Comparison of ENCODE assay signal across 23 cellular contexts in genomic region chr3:191366675-191367074, GRCh38. TPM values are rescaled to one million over a fixed set of nuclear protein-coding genes. Genes with fewer than 3 reads are reported as not detected.
A peak's percentile ranks its signal among the peaks of the same experiment; 100 is the strongest.
DNase-seq lines count a peak whose midpoint lies in the region; FAIRE-seq and TF ChIP-seq lines count a peak whose summit lies in the region.
"Had no signal": no experiment of that assay in that cellular context is flagged by ENCODE, and none has a peak within 500 bp of the region (broad histone marks: within the 10 kb centered on the region; RNA-seq: fewer than 3 reads in every experiment).

No MANE protein-coding gene starts in this region.

- TF ChIP-seq POLR2A in endothelial cell of umbilical vein (IDR thresholded peaks at IDR 0.05; ENCODE audit: low read depth, low read length), result peak; percentile 61

- DNase-seq in GM23248, result peak; percentile 52
- DNase-seq in endothelial cell of umbilical vein (ENCODE audit: low read depth, low spot score), result peak; percentile 78
- no peak for DNase-seq in smooth muscle cell (lab: John Stamatoyannopoulos, UW; ENCODE audit: unreplicated experiment)
- no peak for DNase-seq in dedifferentiated amniotic fluid mesenchymal stem cell (ENCODE audit: extremely low spot score)
- DNase-seq in stimulated activated naive CD4-positive, alpha-beta T cell (lab: John Stamatoyannopoulos, UW), result no peak
- DNase-seq in neural progenitor cell (ENCODE audit: low spot score), result no peak
- DNase-seq: activated CD4-positive, alpha-beta T cell treated with anti-CD3 and anti-CD28 coated beads, Interleukin-2, amount 50 U/mL, for 48 hours; activated T-cell treated with anti-CD3 and anti-CD28 coated beads, Interleukin-2, amount 50 U/mL, for 4 hours; DMS 273 treated with DMSO at 0.1 percent for 48 hours; effector CD8-positive, alpha-beta T cell; foreskin keratinocyte; NCI-H1436 treated with DMSO at 0.1 percent for 48 hours; NCI-H2171 treated with DMSO at 0.1 percent for 48 hours; NCI-H774; ovary; Peyer's patch; stimulated activated CD4-positive, alpha-beta T cell treated with anti-CD3 and anti-CD28 coated beads, Interleukin-4, amount 100 ng/mL, for 24 hours; stimulated activated CD8-positive, alpha-beta memory T cell treated with anti-CD3 and anti-CD28 coated beads, Interleukin-4, amount 100 ng/mL, for 48 hours had no signal

- no peak overlapping the region for H3K4me3 Mint-ChIP-seq in neural progenitor cell
- H3K4me3 Mint-ChIP-seq: activated T-cell treated with anti-CD3 and anti-CD28 coated beads, Interleukin-2, amount 50 U/mL, for 4 hours had no signal

- H3K27me3 Mint-ChIP-seq in neural progenitor cell (ENCODE audit: insufficient read depth, low read depth), result no peaks in the 10 kb centered on the region

- H3K36me3 ChIP-seq in GM23248 (ENCODE audit: low read depth), result peaks cover 43% of the 10 kb centered on the region
- H3K36me3 ChIP-seq in endothelial cell of umbilical vein (ENCODE audit: control insufficient read depth in 2 of 2, extremely low read depth in 1 of 2, insufficient read depth in 2 of 2, low read length in 2 of 2), result peaks cover 9 to 35% of the 10 kb centered on the region in 2 experiments
- H3K36me3 ChIP-seq in smooth muscle cell (ENCODE audit: low read depth), result peaks cover 21% of the 10 kb centered on the region
- no peaks in the 10 kb centered on the region for H3K36me3 ChIP-seq in neural progenitor cell
- H3K36me3 ChIP-seq: ovary had no signal

- H2AFZ ChIP-seq in GM23248 (no peak overlapping the region), endothelial cell of umbilical vein (ENCODE audit: low read depth, low read length) (no peak overlapping the region), smooth muscle cell (ENCODE audit: low read depth) (no peak overlapping the region), neural progenitor cell (replicated peaks) (no peak overlapping the region)

- no peaks in the 10 kb centered on the region for H3K9me3 ChIP-seq in GM23248 (ENCODE audit: low read depth)
- H3K9me3 ChIP-seq in endothelial cell of umbilical vein (replicated peaks; ENCODE audit: control insufficient read depth, insufficient read depth, low read length), result no peaks in the 10 kb centered on the region
- no peaks in the 10 kb centered on the region for H3K9me3 ChIP-seq in smooth muscle cell (replicated peaks; ENCODE audit: low read depth)
- no peaks in the 10 kb centered on the region for H3K9me3 ChIP-seq in neural progenitor cell (ENCODE audit: low read depth)
- H3K9me3 ChIP-seq: HAP-1, ovary, Peyer's patch had no signal

- no peaks in the 10 kb centered on the region for H3K27me3 ChIP-seq in GM23248 (replicated peaks; ENCODE audit: insufficient read depth)
- H3K27me3 ChIP-seq in endothelial cell of umbilical vein (ENCODE audit: control insufficient read depth in 2 of 2, insufficient read depth in 2 of 2, low read length in 2 of 2), result no peaks in the 10 kb centered on the region
- no peaks in the 10 kb centered on the region for H3K27me3 ChIP-seq in smooth muscle cell (ENCODE audit: low read depth)
- no peaks in the 10 kb centered on the region for H3K27me3 ChIP-seq in neural progenitor cell
- H3K27me3 ChIP-seq: cardiac muscle cell, foreskin keratinocyte, ovary, Peyer's patch had no signal

- H3K27ac Mint-ChIP-seq in neural progenitor cell, result no peak overlapping the region
- H3K27ac Mint-ChIP-seq: activated naive CD4-positive, alpha-beta T cell treated with anti-CD3 and anti-CD28 coated beads, Interleukin-2, amount 50 U/mL, for 72 hours had no signal

- dilution Hi-C loops in endothelial cell of umbilical vein (cut with MboI; ENCODE audit: extremely low pct_ligation_motif_present, low sequenced_read_pairs), result no loop called here

- no peak overlapping the region for H3K9ac ChIP-seq in GM23248
- H3K9ac ChIP-seq in endothelial cell of umbilical vein (replicated peaks; ENCODE audit: extremely low read depth, insufficient read depth, low read length), result no peak overlapping the region
- no peak overlapping the region for H3K9ac ChIP-seq in smooth muscle cell (ENCODE audit: low read depth)
- H3K9ac ChIP-seq in neural progenitor cell, result no peak overlapping the region

- H3K4me1 Mint-ChIP-seq in neural progenitor cell, result no peaks in the 10 kb centered on the region

- no peaks in the 10 kb centered on the region for H3K9me3 Mint-ChIP-seq in neural progenitor cell
- H3K9me3 Mint-ChIP-seq: activated naive CD4-positive, alpha-beta T cell treated with anti-CD3 and anti-CD28 coated beads, Interleukin-2, amount 50 U/mL, for 72 hours; activated T-cell treated with anti-CD3 and anti-CD28 coated beads, Interleukin-2, amount 50 U/mL, for 4 hours had no signal

- H3K4me3 ChIP-seq in GM23248 (no peak overlapping the region), endothelial cell of umbilical vein (replicated peaks in 1 of 3; ENCODE audit: insufficient read depth in 1 of 3, low read depth in 1 of 3, low read length in 3 of 3) (peak overlapping the region in 1 of 3 experiments; percentile 50), smooth muscle cell (no peak overlapping the region), neural progenitor cell (no peak overlapping the region)
- H3K4me3 ChIP-seq: cardiac muscle cell, HAP-1, ovary, Peyer's patch had no signal

- POLR2A ChIA-PET in endothelial cell of umbilical vein (lab: Charles Lee), result no interaction called here

- H3K9me2 ChIP-seq in GM23248 (ENCODE audit: insufficient read depth), result no peaks in the 10 kb centered on the region

- peak; percentile 91 for FAIRE-seq in endothelial cell of umbilical vein (lab: Jason Lieb, UNC)

- peaks cover 29% of the 10 kb centered on the region for H3K36me3 Mint-ChIP-seq in neural progenitor cell
- H3K36me3 Mint-ChIP-seq: activated naive CD4-positive, alpha-beta T cell treated with anti-CD3 and anti-CD28 coated beads, Interleukin-2, amount 50 U/mL, for 72 hours had no signal

- intact Hi-C loops in endothelial cell of umbilical vein (cut with micrococcal nuclease), result loop anchor here (1.0 to 2.0 kb wide), 5 partner anchors 9 to 35 kb away; no protein-coding TSS in a partner anchor

- in situ Hi-C loops in GM23248 (cut with MboI), result no loop called here

- peaks cover 8% of the 10 kb centered on the region; the same call in 1 of the 2 replicates for H3F3A ChIP-seq in GM23248 (ENCODE audit: insufficient read depth)
- peaks cover 9% of the 10 kb centered on the region for H3F3A ChIP-seq in smooth muscle cell (ENCODE audit: low read depth)
- no peaks in the 10 kb centered on the region for H3F3A ChIP-seq in neural progenitor cell (ENCODE audit: low read depth)

- peaks cover 16% of the 10 kb centered on the region for H3K4me1 ChIP-seq in GM23248 (ENCODE audit: insufficient read depth)
- H3K4me1 ChIP-seq in endothelial cell of umbilical vein (ENCODE audit: control insufficient read depth, extremely low read depth, insufficient read depth, low read length), result peaks cover 38% of the 10 kb centered on the region
- H3K4me1 ChIP-seq in smooth muscle cell (ENCODE audit: low read depth), result peaks cover 6% of the 10 kb centered on the region
- H3K4me1 ChIP-seq in neural progenitor cell, result peaks cover 2% of the 10 kb centered on the region
- H3K4me1 ChIP-seq: Peyer's patch had no signal

- no peaks in the 10 kb centered on the region for H4K20me1 ChIP-seq in GM23248 (ENCODE audit: insufficient read depth)
- no peaks in the 10 kb centered on the region for H4K20me1 ChIP-seq in endothelial cell of umbilical vein (replicated peaks; ENCODE audit: control insufficient read depth, extremely low read depth, insufficient read depth, low read length)
- no peaks in the 10 kb centered on the region for H4K20me1 ChIP-seq in smooth muscle cell (ENCODE audit: low read depth)
- H4K20me1 ChIP-seq in neural progenitor cell (ENCODE audit: low read depth), result no peaks in the 10 kb centered on the region

- CTCF ChIA-PET in endothelial cell of umbilical vein (lab: Charles Lee), result interaction anchor here (0.7 to 2.3 kb wide), 12 partner anchors 8 to 231 kb away, joined by 3 to 16 read pairs (median 4); partner anchors contain the start of gene UTS2B

- no TSS peak for BruUV-seq in endothelial cell of umbilical vein (replicated peaks; lab: Mats Ljungman, UMichigan)

- peaks cover 38% of the 10 kb centered on the region for H3K79me2 ChIP-seq in GM23248 (ENCODE audit: insufficient read depth)
- H3K79me2 ChIP-seq in endothelial cell of umbilical vein (ENCODE audit: control insufficient read depth, insufficient read depth, low read length), result peaks cover 60% of the 10 kb centered on the region
- H3K79me2 ChIP-seq in smooth muscle cell (ENCODE audit: low read depth), result no peaks in the 10 kb centered on the region
- H3K79me2 ChIP-seq in neural progenitor cell (ENCODE audit: low read depth), result no peaks in the 10 kb centered on the region

- H3K4me2 ChIP-seq in GM23248 (ENCODE audit: unreplicated experiment) (no peak overlapping the region), endothelial cell of umbilical vein (ENCODE audit: insufficient read depth, low read length) (peak overlapping the region; percentile 91), smooth muscle cell (peak overlapping the region; percentile 58), neural progenitor cell (no peak overlapping the region)

- H3K27ac ChIP-seq in GM23248, result 0 out of 2 replicates have a peak overlapping the region, but pooled peaks have one; percentile 4
- peak overlapping the region; percentile 61 for H3K27ac ChIP-seq in endothelial cell of umbilical vein (ENCODE audit: insufficient read depth, low read depth, low read length)
- H3K27ac ChIP-seq in smooth muscle cell (ENCODE audit: low read depth), result peak overlapping the region; percentile 33
- H3K27ac ChIP-seq in neural progenitor cell, result no peak overlapping the region
- H3K27ac ChIP-seq: cardiac muscle cell, foreskin keratinocyte, ovary, Peyer's patch had no signal

- TF ChIP-seq CTCF in endothelial cell of umbilical vein (IDR thresholded peaks at IDR 0.05; ENCODE audit: extremely low read depth in 1 of 2, insufficient read depth in 1 of 2, low read depth in 1 of 2, low read length in 2 of 2) (no peak), smooth muscle cell (IDR thresholded peaks at IDR 0.05; ENCODE audit: borderline replicate concordance, insufficient read depth, poor library complexity, severe bottlenecking) (no peak), neural progenitor cell (IDR thresholded peaks at IDR 0.05) (no peak)

- WGBS in GM23248 (ENCODE audit: low coverage in 1 of 2, low lambda C conversion rate in 2 of 2, missing lambda C conversion rate in 2 of 2), 2 experiments, result 24 to 25% methylated on average over 2 of the region's 2 CpGs
- WGBS in smooth muscle cell (ENCODE audit: low lambda C conversion rate), result 18% methylated on average over 2 of the region's 2 CpGs

- no peaks in the 10 kb centered on the region for H3K9me1 ChIP-seq in endothelial cell of umbilical vein (replicated peaks; ENCODE audit: control insufficient read depth, extremely low read depth, insufficient read depth, low read length)

RNA-seq across cellular contexts. Expression of gene UTS2B, which starts 36.3 kb away (rescaled TPM):
- total RNA-seq in GM23248 (2014; rRNA removed; shearing (Covaris generic)), result under 0.01 and 0.22 TPM in 2 replicates
- polyA plus RNA-seq in GM23248 (2016; fragmentation: Nextera tagmentation; extraction: Ambion mirVana), result 0.23 and 0.61 TPM in 2 replicates
- 30.5 TPM for polyA plus RNA-seq in PFSK-1 (2012; ENCODE audit: insufficient read length, low read depth)
- total RNA-seq in endothelial cell of umbilical vein, result 0.81 and 1.1 TPM in 2 replicates
- 0.11 and 0.21 TPM in 2 replicates for polyA plus RNA-seq in endothelial cell of umbilical vein
- polyA plus RNA-seq in endothelial cell of umbilical vein (2011; cell fraction: cytosol; rRNA removed), result 0.24 and 0.31 TPM in 2 replicates
- 0.29 and 0.63 TPM in 2 replicates for polyA plus RNA-seq in endothelial cell of umbilical vein (2011; cell fraction: nucleus; rRNA removed)
- polyA plus RNA-seq in endothelial cell of umbilical vein (2012), result 0.26 and 0.56 TPM in 2 replicates
- 0.63 and 2.0 TPM in 2 replicates for polyA minus RNA-seq in endothelial cell of umbilical vein
- not detected for polyA minus RNA-seq in endothelial cell of umbilical vein (2011; cell fraction: cytosol; rRNA and poly(A)+ RNA removed)
- 1.3 and 5.6 TPM in 2 replicates for polyA minus RNA-seq in endothelial cell of umbilical vein (2011; cell fraction: nucleus; rRNA and poly(A)+ RNA removed)
- 0.13 and 1.1 TPM in 2 replicates for total RNA-seq in smooth muscle cell
- 0.56 TPM in 1 of 2 replicates, not detected in the other for polyA plus RNA-seq in smooth muscle cell
- not detected in 2 replicates for total RNA-seq in neural progenitor cell (ENCODE audit: low replicate concordance)
- total RNA-seq: activated naive CD4-positive, alpha-beta T cell treated with anti-CD3 and anti-CD28 coated beads, Interleukin-2, amount 50 U/mL, for 72 hours; activated T-cell treated with anti-CD3 and anti-CD28 coated beads, Interleukin-2, amount 50 U/mL, for 4 hours; cardiac muscle cell; temporal lobe had no signal

RNA-seq across cellular contexts. Expression of gene CCDC50, which starts 37.5 kb away (rescaled TPM):
- total RNA-seq in GM23248 (2014; rRNA removed; shearing (Covaris generic)), result 68.6 and 80.7 TPM in 2 replicates
- polyA plus RNA-seq in GM23248 (2016; fragmentation: Nextera tagmentation; extraction: Ambion mirVana) (61.8 and 63.0 TPM in 2 replicates), endothelial cell of umbilical vein (44.4 and 45.0 TPM in 2 replicates), smooth muscle cell (31.7 and 42.9 TPM in 2 replicates)
- 197 TPM for polyA plus RNA-seq in PFSK-1 (2012; ENCODE audit: insufficient read length, low read depth)
- total RNA-seq in endothelial cell of umbilical vein (137 and 153 TPM in 2 replicates), smooth muscle cell (53.9 and 58.7 TPM in 2 replicates), neural progenitor cell (ENCODE audit: low replicate concordance) (51.2 and 56.7 TPM in 2 replicates)
- polyA plus RNA-seq in endothelial cell of umbilical vein (2011; cell fraction: cytosol; rRNA removed), result 77.2 TPM in 2 replicates
- 78.6 and 112 TPM in 2 replicates for polyA plus RNA-seq in endothelial cell of umbilical vein (2011; cell fraction: nucleus; rRNA removed)
- 88.7 and 107 TPM in 2 replicates for polyA plus RNA-seq in endothelial cell of umbilical vein (2012)
- polyA minus RNA-seq in endothelial cell of umbilical vein, result 61.9 and 74.8 TPM in 2 replicates
- 44.1 TPM for polyA minus RNA-seq in endothelial cell of umbilical vein (2011; cell fraction: cytosol; rRNA and poly(A)+ RNA removed)
- polyA minus RNA-seq in endothelial cell of umbilical vein (2011; cell fraction: nucleus; rRNA and poly(A)+ RNA removed), result 175 and 252 TPM in 2 replicates

Comparison
In these comparisons a context has a peak if more than half of its experiments do, and no peak if none do; other contexts are left out.
1. DNase-seq: peak in GM23248 (single experiment) and endothelial cell of umbilical vein (single experiment); none in smooth muscle cell (single experiment), dedifferentiated amniotic fluid mesenchymal stem cell (single experiment), stimulated activated naive CD4-positive, alpha-beta T cell (0 of 6) and neural progenitor cell (single experiment).
2. H3K4me2 ChIP-seq: peak in endothelial cell of umbilical vein (single experiment) and smooth muscle cell (single experiment); none in GM23248 (single experiment) and neural progenitor cell (single experiment).